Comparison of ENCODE assay signal across 10 cellular contexts in genomic region chr19:30669329-30670010, GRCh38.
A peak's percentile ranks its signal among the peaks of the same experiment; 100 is the strongest.
DNase-seq lines count a peak whose midpoint lies in the region; ATAC-seq and TF ChIP-seq lines count a peak whose summit lies in the region.
"Had no signal": no experiment of that assay in that cellular context is flagged by ENCODE, and none has a peak within 500 bp of the region (broad histone marks: within the 10 kb centered on the region; RNA-seq: fewer than 3 reads in every experiment).

No MANE protein-coding gene starts in this region.

- intact Hi-C loops in Caco-2 (cut with micrococcal nuclease; ENCODE audit: unreplicated experiment), result no loop called here

- H3K4me1 Mint-ChIP-seq in Caco-2 (ENCODE audit: low read depth, unreplicated experiment) (no peaks in the 10 kb centered on the region), brain (peaks cover 62% of the 10 kb centered on the region)

- no TSS peak for BruUV-seq in Caco-2 (replicated peaks; lab: Mats Ljungman, UMichigan)

- H3K9me3 Mint-ChIP-seq in Caco-2 (ENCODE audit: unreplicated experiment), result no peaks in the 10 kb centered on the region
- H3K9me3 Mint-ChIP-seq in brain, result no peaks in the 10 kb centered on the region
- H3K9me3 Mint-ChIP-seq: stimulated activated naive CD8-positive, alpha-beta T cell treated with anti-CD3 and anti-CD28 coated beads, Interleukin-15, Interleukin-2, amounts not matched to agents 100 ng/mL and 50 ng/mL, for 24 hours; T-helper 1 cell treated with Interleukin-12 subunit alpha and Interleukin-12 subunit beta and Interleukin-4 antibody, amounts not matched to agents 30 μg/mL and 1 μg/mL, for 36 hours had no signal

- H3K9me3 ChIP-seq in Caco-2, result no peaks in the 10 kb centered on the region

- H3K4me1 ChIP-seq in Caco-2, result no peaks in the 10 kb centered on the region

- peak in 1 of 2 experiments; percentile 67 for DNase-seq in Caco-2
- DNase-seq in HT-29 (ENCODE audit: low spot score), result peak; percentile 49
- DNase-seq in T-helper 1 cell, result peak in 3 of 5 donors; percentile 13 to 24 (median 19)
- DNase-seq in islet precursor cell, result peak; percentile 80
- peak; percentile 16 for DNase-seq in stimulated activated CD4-positive, alpha-beta T cell treated with anti-CD3 and anti-CD28 coated beads, Interleukin-2, amount 100 ng/mL, for 4 hours (ENCODE audit: low read depth)
- no peak for DNase-seq in GDM1 (lab: John Stamatoyannopoulos, UW)

- no peak overlapping the region for H3K27ac Mint-ChIP-seq in Caco-2 (ENCODE audit: unreplicated experiment)
- peak overlapping the region in 3 of 5 experiments; percentile 38 to 54 (median 53) for H3K27ac Mint-ChIP-seq in brain
- H3K27ac Mint-ChIP-seq: stimulated activated naive CD8-positive, alpha-beta T cell treated with anti-CD3 and anti-CD28 coated beads, Interleukin-15, Interleukin-2, amounts not matched to agents 100 ng/mL and 50 ng/mL, for 24 hours; T-helper 1 cell treated with Interleukin-12 subunit alpha and Interleukin-12 subunit beta and Interleukin-4 antibody, amounts not matched to agents 30 μg/mL and 1 μg/mL, for 36 hours had no signal

- TF ChIP-seq CTCF in Caco-2 (IDR thresholded peaks at IDR 0.05; ENCODE audit: insufficient read depth in 1 of 2, low read depth in 1 of 2, low read length in 1 of 2, severe bottlenecking in 1 of 2, unreplicated experiment in 1 of 2) (peak; percentile 72 to 83), brain (conservative IDR thresholded peaks at IDR 0.05) (peak; percentile 82 to 95)

- H3K4me3 ChIP-seq in Caco-2 (ENCODE audit: low read depth, low read length), result no peak overlapping the region

- H3K27me3 Mint-ChIP-seq in Caco-2 (ENCODE audit: insufficient read depth, unreplicated experiment), result peaks cover 35% of the 10 kb centered on the region
- peaks cover 9% of the 10 kb centered on the region for H3K27me3 Mint-ChIP-seq in brain

- no peaks in the 10 kb centered on the region for H3K27me3 ChIP-seq in Caco-2 (replicated peaks; ENCODE audit: control insufficient read depth, insufficient read depth, low read length)

- POLR2A ChIA-PET in Caco-2 (lab: Charles Lee), result no interaction called here

- H3K36me3 Mint-ChIP-seq in Caco-2 (ENCODE audit: insufficient read depth, unreplicated experiment), result no peaks in the 10 kb centered on the region
- H3K36me3 Mint-ChIP-seq in brain, result no peaks in the 10 kb centered on the region

- H3K4me3 Mint-ChIP-seq in Caco-2 (ENCODE audit: unreplicated experiment), result no peak overlapping the region
- peak overlapping the region in 1 of 5 experiments; percentile 14 for H3K4me3 Mint-ChIP-seq in brain
- H3K4me3 Mint-ChIP-seq: stimulated activated naive CD8-positive, alpha-beta T cell treated with anti-CD3 and anti-CD28 coated beads, Interleukin-15, Interleukin-2, amounts not matched to agents 100 ng/mL and 50 ng/mL, for 24 hours; T-helper 1 cell treated with Interleukin-12 subunit alpha and Interleukin-12 subunit beta and Interleukin-4 antibody, amounts not matched to agents 30 μg/mL and 1 μg/mL, for 36 hours had no signal

- no peak for ATAC-seq in GM21515 (IDR thresholded peaks at IDR 0.05; ENCODE audit: unreplicated experiment)

- no peaks in the 10 kb centered on the region for H3K36me3 ChIP-seq in Caco-2 (ENCODE audit: control insufficient read depth, insufficient read depth, low read length)

- CTCF ChIA-PET in Caco-2 (lab: Charles Lee), result interaction anchor here (0.6 to 0.9 kb wide), 4 partner anchors 9 to 1900 kb away, joined by 3 read pairs; no protein-coding TSS in a partner anchor
